In genomic region chr16:4664538-4665418, GRCh38 we compare ENCODE assay signal across 8 cellular contexts. TPM values are rescaled to one million over a fixed set of nuclear protein-coding genes. Genes with fewer than 3 reads are reported as not detected.
DNase-seq lines count a peak whose midpoint lies in the region; ATAC-seq and TF ChIP-seq lines count a peak whose summit lies in the region.

No MANE protein-coding gene starts in this region.

- DNase-seq in DND-41 (peak; percentile 74), NCI-H69 (lab: John Stamatoyannopoulos, UW) (peak; percentile 92), left lung (peak in 1 of 2 donors; percentile 75), HUDEP-2 (lab: John Stamatoyannopoulos, UW; ENCODE audit: unreplicated experiment in 76 of 76) (no peak), HEK293T (ENCODE audit: extremely low spot score) (no peak)
- peak; percentile 68 for DNase-seq in activated T-helper 1 cell treated with anti-CD3 and anti-CD28 coated beads, Interleukin-12 subunit alpha, Interleukin-12 subunit beta, Interleukin-2, Interleukin-4 antibody, amounts not matched to agents 30 ng/mL and 10 ng/mL and 1 ng/mL, durations not matched to agents 14 hours and 24 hours and 36 hours (ENCODE audit: low spot score)

- peak; percentile 71 for ATAC-seq in DND-41 (ENCODE audit: insufficient read depth, low read depth)
- peak; percentile 54 for ATAC-seq in left lung
- ATAC-seq in HG03045 (IDR thresholded peaks at IDR 0.05; ENCODE audit: unreplicated experiment) = no peak

- H2AFZ ChIP-seq in DND-41 (ENCODE audit: low read depth, low read length) = no peak overlapping the region

- CTCF ChIA-PET in HEK293T (lab: Yijun Ruan, JAX) = no interaction called here

- H3K9me3 ChIP-seq in DND-41 (ENCODE audit: insufficient read depth, low read length, severe bottlenecking) (no peaks in the 10 kb centered on the region), left lung (no peaks in the 10 kb centered on the region), thymus (ENCODE audit: control insufficient read depth) (no peaks in the 10 kb centered on the region)

- H3K9me3 Mint-ChIP-seq in activated T-helper 1 cell treated with anti-CD3 and anti-CD28 coated beads, Interleukin-12 subunit alpha, Interleukin-12 subunit beta, Interleukin-2, Interleukin-4 antibody, amounts not matched to agents 30 ng/mL and 10 ng/mL and 1 ng/mL, durations not matched to agents 14 hours and 24 hours and 36 hours = no peaks in the 10 kb centered on the region

- H3K27me3 Mint-ChIP-seq in activated T-helper 1 cell treated with anti-CD3 and anti-CD28 coated beads, Interleukin-12 subunit alpha, Interleukin-12 subunit beta, Interleukin-2, Interleukin-4 antibody, amounts not matched to agents 30 ng/mL and 10 ng/mL and 1 ng/mL, durations not matched to agents 14 hours and 24 hours and 36 hours (ENCODE audit: insufficient read depth) = no peaks in the 10 kb centered on the region

- H4K20me1 ChIP-seq in DND-41 (ENCODE audit: insufficient read depth, low read length) = peaks cover 29% of the 10 kb centered on the region

- H3K27ac Mint-ChIP-seq in activated T-helper 1 cell treated with anti-CD3 and anti-CD28 coated beads, Interleukin-12 subunit alpha, Interleukin-12 subunit beta, Interleukin-2, Interleukin-4 antibody, amounts not matched to agents 30 ng/mL and 10 ng/mL and 1 ng/mL, durations not matched to agents 14 hours and 24 hours and 36 hours = peak overlapping the region; percentile 92

- H3K27me3 ChIP-seq in DND-41 (ENCODE audit: insufficient read depth, low read length, poor library complexity) = no peaks in the 10 kb centered on the region
- no peaks in the 10 kb centered on the region for H3K27me3 ChIP-seq in left lung
- H3K27me3 ChIP-seq in thymus (ENCODE audit: control insufficient read depth, insufficient read depth) = no peaks in the 10 kb centered on the region

- H3K79me2 ChIP-seq in DND-41 (ENCODE audit: insufficient read depth, low read length) = peaks cover 11% of the 10 kb centered on the region; the same call in 1 of the 2 replicates

- no peak overlapping the region for H3K4me2 ChIP-seq in DND-41 (ENCODE audit: insufficient read depth, low read length)

- 43% methylated on average over 26 of the region's 26 CpGs for WGBS in thymus

- no peak for TF ChIP-seq CTCF in DND-41 (IDR thresholded peaks at IDR 0.05; ENCODE audit: borderline replicate concordance, extremely low read depth, low read length, poor library complexity, severe bottlenecking)
- no peak for TF ChIP-seq CTCF in left lung (IDR thresholded peaks at IDR 0.05)

- H3K9ac ChIP-seq in DND-41 (ENCODE audit: low read depth, low read length) = no peak overlapping the region

- H3K27ac ChIP-seq in DND-41 (ENCODE audit: low read length) (peak overlapping the region; percentile 15; the same call in 1 of the 2 replicates), left lung (peak overlapping the region; percentile 53 to 67), thymus (ENCODE audit: low read depth) (peak overlapping the region; percentile 78)

- peak overlapping the region; percentile 62 for H3K4me3 Mint-ChIP-seq in activated T-helper 1 cell treated with anti-CD3 and anti-CD28 coated beads, Interleukin-12 subunit alpha, Interleukin-12 subunit beta, Interleukin-2, Interleukin-4 antibody, amounts not matched to agents 30 ng/mL and 10 ng/mL and 1 ng/mL, durations not matched to agents 14 hours and 24 hours and 36 hours

- H3K4me1 ChIP-seq in DND-41 (ENCODE audit: insufficient read depth, low read length) = peaks cover 11% of the 10 kb centered on the region
- peaks cover 30 to 68% of the 10 kb centered on the region in 2 donors for H3K4me1 ChIP-seq in left lung
- peaks cover 40% of the 10 kb centered on the region for H3K4me1 ChIP-seq in thymus (ENCODE audit: control insufficient read depth, insufficient read depth, low read length)

- H3K4me3 ChIP-seq in DND-41 (ENCODE audit: low read depth in 1 of 2, low read length in 2 of 2) (no peak overlapping the region), left lung (no peak overlapping the region), thymus (ENCODE audit: low read length) (no peak overlapping the region)

- POLR2A ChIA-PET in HEK293T (lab: Yijun Ruan, JAX) = no interaction called here

- intact Hi-C loops in activated T-helper 1 cell treated with anti-CD3 and anti-CD28 coated beads, Interleukin-12 subunit alpha, Interleukin-12 subunit beta, Interleukin-2, Interleukin-4 antibody, amounts not matched to agents 30 ng/mL and 10 ng/mL and 1 ng/mL, durations not matched to agents 14 hours and 24 hours and 36 hours (cut with micrococcal nuclease) = loop anchor here (1.0 kb wide), 1 partner anchor 12 kb away; no protein-coding TSS in a partner anchor
- intact Hi-C loops in left lung (cut with DNase I) = no loop called here

- H3K36me3 Mint-ChIP-seq in activated T-helper 1 cell treated with anti-CD3 and anti-CD28 coated beads, Interleukin-12 subunit alpha, Interleukin-12 subunit beta, Interleukin-2, Interleukin-4 antibody, amounts not matched to agents 30 ng/mL and 10 ng/mL and 1 ng/mL, durations not matched to agents 14 hours and 24 hours and 36 hours (ENCODE audit: low read depth) = peaks cover 15% of the 10 kb centered on the region

- peaks cover 66% of the 10 kb centered on the region for H3K36me3 ChIP-seq in DND-41 (ENCODE audit: insufficient read depth, low read length)
- H3K36me3 ChIP-seq in left lung = peaks cover 0 to 60% of the 10 kb centered on the region in 2 donors
- H3K36me3 ChIP-seq in thymus (ENCODE audit: control insufficient read depth, insufficient read depth) = peaks cover 40% of the 10 kb centered on the region

- peaks cover 39% of the 10 kb centered on the region for H3K4me1 Mint-ChIP-seq in activated T-helper 1 cell treated with anti-CD3 and anti-CD28 coated beads, Interleukin-12 subunit alpha, Interleukin-12 subunit beta, Interleukin-2, Interleukin-4 antibody, amounts not matched to agents 30 ng/mL and 10 ng/mL and 1 ng/mL, durations not matched to agents 14 hours and 24 hours and 36 hours (ENCODE audit: low read depth)

TF ChIP-seq in HEK293T, 16 proteins besides CTCF, POLR2A, EP300 and RAD21:
- TF ChIP-seq ZNF384 (IDR thresholded peaks at IDR 0.05) (no peak), NFRKB (IDR thresholded peaks at IDR 0.05) (no peak), BHLHE40 (IDR thresholded peaks at IDR 0.05; ENCODE audit: borderline replicate concordance) (no peak), TARDBP (IDR thresholded peaks at IDR 0.05) (no peak), SUZ12 (IDR thresholded peaks at IDR 0.05) (no peak), CTBP1 (IDR thresholded peaks at IDR 0.05; ENCODE audit: borderline replicate concordance) (no peak), FOXM1 (IDR thresholded peaks at IDR 0.05; ENCODE audit: borderline replicate concordance) (no peak), SP1 (IDR thresholded peaks at IDR 0.05) (no peak), ARNT (IDR thresholded peaks at IDR 0.05) (no peak), FOXK2 (IDR thresholded peaks at IDR 0.05) (no peak)
TF ChIP-seq in HEK293T: peak in this region for 0.

RNA-seq across cellular contexts. Expression of gene NUDT16L1, which starts 28.6 kb away (rescaled TPM):
- 39.9 and 41.9 TPM in 2 replicates for total RNA-seq in activated T-helper 1 cell treated with anti-CD3 and anti-CD28 coated beads, Interleukin-12 subunit alpha, Interleukin-12 subunit beta, Interleukin-2, Interleukin-4 antibody, amounts not matched to agents 30 ng/mL and 10 ng/mL and 1 ng/mL, durations not matched to agents 14 hours and 24 hours and 36 hours
- 10 to 100 TPM; 26.6 to 53.1 TPM for total RNA-seq in left lung
- polyA plus RNA-seq in thymus = 37.1 TPM

RNA-seq across cellular contexts. Expression of gene MGRN1, which starts 40.2 kb away (rescaled TPM):
- 110 and 119 TPM in 2 replicates for total RNA-seq in activated T-helper 1 cell treated with anti-CD3 and anti-CD28 coated beads, Interleukin-12 subunit alpha, Interleukin-12 subunit beta, Interleukin-2, Interleukin-4 antibody, amounts not matched to agents 30 ng/mL and 10 ng/mL and 1 ng/mL, durations not matched to agents 14 hours and 24 hours and 36 hours
- total RNA-seq in left lung = 10 to 100 TPM; 81.6 to 98.1 TPM
- 16.0 TPM for polyA plus RNA-seq in thymus

RNA-seq across cellular contexts. Expression of gene UBALD1, which starts 50.1 kb away (rescaled TPM):
- 23.1 and 26.2 TPM in 2 replicates for total RNA-seq in activated T-helper 1 cell treated with anti-CD3 and anti-CD28 coated beads, Interleukin-12 subunit alpha, Interleukin-12 subunit beta, Interleukin-2, Interleukin-4 antibody, amounts not matched to agents 30 ng/mL and 10 ng/mL and 1 ng/mL, durations not matched to agents 14 hours and 24 hours and 36 hours
- total RNA-seq in left lung = 10 to 100 TPM; 26.7 to 27.8 TPM
- polyA plus RNA-seq in thymus = 20.4 TPM

Comparison
In these comparisons a context has a peak if more than half of its experiments do, and no peak if none do; other contexts are left out.
1. DNase-seq: peak in DND-41 (single experiment), NCI-H69 (single experiment) and activated T-helper 1 cell treated with anti-CD3 and anti-CD28 coated beads, Interleukin-12 subunit alpha, Interleukin-12 subunit beta, Interleukin-2, Interleukin-4 antibody, amounts not matched to agents 30 ng/mL and 10 ng/mL and 1 ng/mL, durations not matched to agents 14 hours and 24 hours and 36 hours (single experiment); none in HUDEP-2 (0 of 76) and HEK293T (single experiment).
2. H3K27ac ChIP-seq: peak in every context shown above with its lines; median percentile 78 in thymus; 60 in left lung; 15 in DND-41.